ENCODE assay signal across 20 cellular contexts in the genomic region with DNA sequence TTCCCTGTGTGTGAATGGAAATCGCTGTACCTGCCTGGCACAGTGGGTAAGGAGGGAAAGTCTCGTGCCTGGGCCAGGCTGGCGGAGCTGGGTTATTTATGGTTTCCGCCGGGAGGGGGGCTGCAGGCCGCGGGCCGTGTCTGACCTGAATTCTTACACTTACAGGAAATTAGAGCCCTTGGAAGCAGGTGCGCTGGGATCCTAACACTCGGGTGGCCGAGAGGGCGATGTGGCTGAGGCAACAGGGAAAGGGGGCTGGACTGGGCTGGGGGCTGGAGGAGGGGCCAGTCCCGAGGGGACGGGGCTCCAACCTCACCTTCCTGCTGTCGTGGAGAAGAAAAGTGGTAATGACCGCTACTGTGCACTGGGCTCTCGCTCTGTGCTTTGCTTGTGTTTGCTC.
DNase-seq lines count a peak whose midpoint lies in the region; ATAC-seq and TF ChIP-seq lines count a peak whose summit lies in the region.
"Had no signal": no experiment of that assay in that cellular context is flagged by ENCODE, and none has a peak within 500 bp of the region (broad histone marks: within the 10 kb centered on the region; RNA-seq: fewer than 3 reads in every experiment).

No MANE protein-coding gene starts in this region.

- peak overlapping the region in 1 of 3 donors; percentile 40 for H3K9ac ChIP-seq in skeletal muscle tissue (ENCODE audit: low read depth in 1 of 3, low read length in 3 of 3)
- H3K9ac ChIP-seq: KMS-11 had no signal

- H3K36me3 Mint-ChIP-seq in WTC11: no peaks in the 10 kb centered on the region
- H3K36me3 Mint-ChIP-seq: CD8-positive, alpha-beta T cell had no signal

- H3K4me3 Mint-ChIP-seq in WTC11: no peak overlapping the region
- H3K4me3 Mint-ChIP-seq: CD8-positive, alpha-beta T cell had no signal

- peaks cover 32% of the 10 kb centered on the region for H3K4me1 Mint-ChIP-seq in WTC11

- H3K4me3 ChIP-seq in skeletal muscle tissue (ENCODE audit: low read length in 3 of 3) (peak overlapping the region in 2 of 3 donors; percentile 4 to 9), coronary artery (no peak overlapping the region)
- H3K4me3 ChIP-seq: GM12878, Peyer's patch had no signal

- H3K27me3 Mint-ChIP-seq in WTC11 (ENCODE audit: low read depth): peaks cover 6% of the 10 kb centered on the region; the same call in 1 of the 2 replicates

- H3K27ac Mint-ChIP-seq in WTC11: no peak overlapping the region
- H3K27ac Mint-ChIP-seq: CD8-positive, alpha-beta T cell had no signal

- POLR2A ChIA-PET in WTC11 (lab: Charles Lee): no interaction called here

- DNase-seq in ELF-1 (ENCODE audit: low read depth, low spot score) (peak; percentile 50), NCI-H2227 (lab: John Stamatoyannopoulos, UW; ENCODE audit: unreplicated experiment) (peak; percentile 33), WTC11 (ENCODE audit: low spot score) (peak; percentile 69), coronary artery (ENCODE audit: low spot score) (no peak)
- DNase-seq in activated CD4-positive, alpha-beta T cell treated with anti-CD3 and anti-CD28 coated beads, Interleukin-2, amount 50 U/mL, for 4 hours: no peak
- DNase-seq: BE2C; CD8-positive, alpha-beta T cell; DND-41; GDM1; NCI-H1048; NCI-H1694; NCI-H2107; NCI-H446; NCI-H774; Peyer's patch; Right ventricle myocardium superior had no signal

- CTCF ChIA-PET in WTC11 (lab: Charles Lee): interaction anchor here (0.6 kb wide), 1 partner anchor 1250 kb away, joined by 3 read pairs; no protein-coding TSS in a partner anchor

- H3K4me1 ChIP-seq in skeletal muscle tissue (ENCODE audit: control insufficient read depth in 3 of 3, insufficient read depth in 3 of 3, low read length in 3 of 3): peaks cover 34 to 63% (median 55%) of the 10 kb centered on the region in 3 donors
- H3K4me1 ChIP-seq: BE2C had no signal

- H3K27me3 ChIP-seq in skeletal muscle tissue (ENCODE audit: control insufficient read depth in 3 of 3, insufficient read depth in 3 of 3, low read length in 3 of 3): peaks cover 0 to 17% (median 12%) of the 10 kb centered on the region in 3 donors
- H3K27me3 ChIP-seq: BE2C, Peyer's patch had no signal

- TF ChIP-seq CTCF in WTC11 (IDR thresholded peaks at IDR 0.05): no peak
- TF ChIP-seq CTCF in coronary artery (IDR thresholded peaks at IDR 0.05): no peak

- no peaks in the 10 kb centered on the region for H3K9me3 ChIP-seq in skeletal muscle tissue (ENCODE audit: control insufficient read depth in 3 of 3, low read length in 3 of 3)
- H3K9me3 ChIP-seq: BE2C, Peyer's patch had no signal

- ATAC-seq in WTC11: peak; percentile 41
- ATAC-seq in HG03175 (IDR thresholded peaks at IDR 0.05; ENCODE audit: unreplicated experiment): no peak
- ATAC-seq: CD8-positive, alpha-beta T cell; GM12878 had no signal

- H3K27ac ChIP-seq in skeletal muscle tissue (ENCODE audit: low read depth, low read length) (no peak overlapping the region), coronary artery (no peak overlapping the region)
- H3K27ac ChIP-seq: KMS-11, Peyer's patch had no signal

- H3K9me3 Mint-ChIP-seq in WTC11: no peaks in the 10 kb centered on the region
- H3K9me3 Mint-ChIP-seq: CD8-positive, alpha-beta T cell had no signal

- H3K36me3 ChIP-seq in skeletal muscle tissue (ENCODE audit: control insufficient read depth in 3 of 3, insufficient read depth in 3 of 3, low read length in 3 of 3): no peaks in the 10 kb centered on the region
- H3K36me3 ChIP-seq: BE2C, Peyer's patch had no signal

TF ChIP-seq in WTC11, 78 proteins besides CTCF, POLR2A, EP300 and RAD21 (continues in another document):
- TF ChIP-seq, protein P1, sequence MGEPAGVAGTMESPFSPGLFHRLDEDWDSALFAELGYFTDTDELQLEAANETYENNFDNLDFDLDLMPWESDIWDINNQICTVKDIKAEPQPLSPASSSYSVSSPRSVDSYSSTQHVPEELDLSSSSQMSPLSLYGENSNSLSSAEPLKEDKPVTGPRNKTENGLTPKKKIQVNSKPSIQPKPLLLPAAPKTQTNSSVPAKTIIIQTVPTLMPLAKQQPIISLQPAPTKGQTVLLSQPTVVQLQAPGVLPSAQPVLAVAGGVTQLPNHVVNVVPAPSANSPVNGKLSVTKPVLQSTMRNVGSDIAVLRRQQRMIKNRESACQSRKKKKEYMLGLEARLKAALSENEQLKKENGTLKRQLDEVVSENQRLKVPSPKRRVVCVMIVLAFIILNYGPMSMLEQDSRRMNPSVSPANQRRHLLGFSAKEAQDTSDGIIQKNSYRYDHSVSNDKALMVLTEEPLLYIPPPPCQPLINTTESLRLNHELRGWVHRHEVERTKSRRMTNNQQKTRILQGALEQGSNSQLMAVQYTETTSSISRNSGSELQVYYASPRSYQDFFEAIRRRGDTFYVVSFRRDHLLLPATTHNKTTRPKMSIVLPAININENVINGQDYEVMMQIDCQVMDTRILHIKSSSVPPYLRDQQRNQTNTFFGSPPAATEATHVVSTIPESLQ (CRISPR knock-in tag; IDR thresholded peaks at IDR 0.05): no peak
- no peak for TF ChIP-seq HMGA2 (CRISPR knock-in tag; IDR thresholded peaks at IDR 0.05)
- no peak for TF ChIP-seq NR1H2 (CRISPR knock-in tag; IDR thresholded peaks at IDR 0.05)
- TF ChIP-seq, protein P2, sequence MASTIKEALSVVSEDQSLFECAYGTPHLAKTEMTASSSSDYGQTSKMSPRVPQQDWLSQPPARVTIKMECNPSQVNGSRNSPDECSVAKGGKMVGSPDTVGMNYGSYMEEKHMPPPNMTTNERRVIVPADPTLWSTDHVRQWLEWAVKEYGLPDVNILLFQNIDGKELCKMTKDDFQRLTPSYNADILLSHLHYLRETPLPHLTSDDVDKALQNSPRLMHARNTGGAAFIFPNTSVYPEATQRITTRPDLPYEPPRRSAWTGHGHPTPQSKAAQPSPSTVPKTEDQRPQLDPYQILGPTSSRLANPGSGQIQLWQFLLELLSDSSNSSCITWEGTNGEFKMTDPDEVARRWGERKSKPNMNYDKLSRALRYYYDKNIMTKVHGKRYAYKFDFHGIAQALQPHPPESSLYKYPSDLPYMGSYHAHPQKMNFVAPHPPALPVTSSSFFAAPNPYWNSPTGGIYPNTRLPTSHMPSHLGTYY (CRISPR knock-in tag; IDR thresholded peaks at IDR 0.05): no peak
- TF ChIP-seq, protein P3, sequence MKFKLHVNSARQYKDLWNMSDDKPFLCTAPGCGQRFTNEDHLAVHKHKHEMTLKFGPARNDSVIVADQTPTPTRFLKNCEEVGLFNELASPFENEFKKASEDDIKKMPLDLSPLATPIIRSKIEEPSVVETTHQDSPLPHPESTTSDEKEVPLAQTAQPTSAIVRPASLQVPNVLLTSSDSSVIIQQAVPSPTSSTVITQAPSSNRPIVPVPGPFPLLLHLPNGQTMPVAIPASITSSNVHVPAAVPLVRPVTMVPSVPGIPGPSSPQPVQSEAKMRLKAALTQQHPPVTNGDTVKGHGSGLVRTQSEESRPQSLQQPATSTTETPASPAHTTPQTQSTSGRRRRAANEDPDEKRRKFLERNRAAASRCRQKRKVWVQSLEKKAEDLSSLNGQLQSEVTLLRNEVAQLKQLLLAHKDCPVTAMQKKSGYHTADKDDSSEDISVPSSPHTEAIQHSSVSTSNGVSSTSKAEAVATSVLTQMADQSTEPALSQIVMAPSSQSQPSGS (CRISPR knock-in tag; IDR thresholded peaks at IDR 0.05; ENCODE audit: borderline replicate concordance, low read depth): no peak
- TF ChIP-seq ELF4 (CRISPR knock-in tag; IDR thresholded peaks at IDR 0.05; ENCODE audit: low read depth): no peak
- TF ChIP-seq, protein P4, sequence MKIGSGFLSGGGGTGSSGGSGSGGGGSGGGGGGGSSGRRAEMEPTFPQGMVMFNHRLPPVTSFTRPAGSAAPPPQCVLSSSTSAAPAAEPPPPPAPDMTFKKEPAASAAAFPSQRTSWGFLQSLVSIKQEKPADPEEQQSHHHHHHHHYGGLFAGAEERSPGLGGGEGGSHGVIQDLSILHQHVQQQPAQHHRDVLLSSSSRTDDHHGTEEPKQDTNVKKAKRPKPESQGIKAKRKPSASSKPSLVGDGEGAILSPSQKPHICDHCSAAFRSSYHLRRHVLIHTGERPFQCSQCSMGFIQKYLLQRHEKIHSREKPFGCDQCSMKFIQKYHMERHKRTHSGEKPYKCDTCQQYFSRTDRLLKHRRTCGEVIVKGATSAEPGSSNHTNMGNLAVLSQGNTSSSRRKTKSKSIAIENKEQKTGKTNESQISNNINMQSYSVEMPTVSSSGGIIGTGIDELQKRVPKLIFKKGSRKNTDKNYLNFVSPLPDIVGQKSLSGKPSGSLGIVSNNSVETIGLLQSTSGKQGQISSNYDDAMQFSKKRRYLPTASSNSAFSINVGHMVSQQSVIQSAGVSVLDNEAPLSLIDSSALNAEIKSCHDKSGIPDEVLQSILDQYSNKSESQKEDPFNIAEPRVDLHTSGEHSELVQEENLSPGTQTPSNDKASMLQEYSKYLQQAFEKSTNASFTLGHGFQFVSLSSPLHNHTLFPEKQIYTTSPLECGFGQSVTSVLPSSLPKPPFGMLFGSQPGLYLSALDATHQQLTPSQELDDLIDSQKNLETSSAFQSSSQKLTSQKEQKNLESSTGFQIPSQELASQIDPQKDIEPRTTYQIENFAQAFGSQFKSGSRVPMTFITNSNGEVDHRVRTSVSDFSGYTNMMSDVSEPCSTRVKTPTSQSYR (CRISPR knock-in tag; IDR thresholded peaks at IDR 0.05): no peak
- TF ChIP-seq, protein P5, sequence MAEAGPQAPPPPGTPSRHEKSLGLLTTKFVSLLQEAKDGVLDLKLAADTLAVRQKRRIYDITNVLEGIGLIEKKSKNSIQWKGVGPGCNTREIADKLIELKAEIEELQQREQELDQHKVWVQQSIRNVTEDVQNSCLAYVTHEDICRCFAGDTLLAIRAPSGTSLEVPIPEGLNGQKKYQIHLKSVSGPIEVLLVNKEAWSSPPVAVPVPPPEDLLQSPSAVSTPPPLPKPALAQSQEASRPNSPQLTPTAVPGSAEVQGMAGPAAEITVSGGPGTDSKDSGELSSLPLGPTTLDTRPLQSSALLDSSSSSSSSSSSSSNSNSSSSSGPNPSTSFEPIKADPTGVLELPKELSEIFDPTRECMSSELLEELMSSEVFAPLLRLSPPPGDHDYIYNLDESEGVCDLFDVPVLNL (CRISPR knock-in tag; IDR thresholded peaks at IDR 0.05; ENCODE audit: borderline replicate concordance, low read depth): no peak
- TF ChIP-seq, protein P6, sequence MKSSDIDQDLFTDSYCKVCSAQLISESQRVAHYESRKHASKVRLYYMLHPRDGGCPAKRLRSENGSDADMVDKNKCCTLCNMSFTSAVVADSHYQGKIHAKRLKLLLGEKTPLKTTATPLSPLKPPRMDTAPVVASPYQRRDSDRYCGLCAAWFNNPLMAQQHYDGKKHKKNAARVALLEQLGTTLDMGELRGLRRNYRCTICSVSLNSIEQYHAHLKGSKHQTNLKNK (CRISPR knock-in tag; IDR thresholded peaks at IDR 0.05): no peak
- no peak for TF ChIP-seq ZNF317 (CRISPR knock-in tag; IDR thresholded peaks at IDR 0.05; ENCODE audit: borderline replicate concordance, low read depth)
- no peak for TF ChIP-seq SOX15 (CRISPR knock-in tag; IDR thresholded peaks at IDR 0.05)
- TF ChIP-seq SMAD4 (CRISPR knock-in tag; IDR thresholded peaks at IDR 0.05): no peak
- no peak for TF ChIP-seq ZNF138 (CRISPR knock-in tag; conservative IDR thresholded peaks at IDR 0.05)

Comparison
In these comparisons a context has a peak if more than half of its experiments do, and no peak if none do; other contexts are left out.
1. DNase-seq: peak in ELF-1 (single experiment), NCI-H2227 (single experiment) and WTC11 (single experiment); none in activated CD4-positive, alpha-beta T cell treated with anti-CD3 and anti-CD28 coated beads, Interleukin-2, amount 50 U/mL, for 4 hours (0 of 2) and coronary artery (single experiment).